In genomic region chr14:32593290-32593942, GRCh38 we compare ENCODE assay signal across 17 cellular contexts.
DNase-seq lines count a peak whose midpoint lies in the region; ATAC-seq and TF ChIP-seq lines count a peak whose summit lies in the region.
"Had no signal": no experiment of that assay in that cellular context is flagged by ENCODE, and none has a peak within 500 bp of the region (broad histone marks: within the 10 kb centered on the region; RNA-seq: fewer than 3 reads in every experiment).

No MANE protein-coding gene starts in this region.

- peak overlapping the region; percentile 97 to 100 for H2BK12ac ChIP-seq in mesenchymal stem cell (ENCODE audit: low read length in 2 of 2)

- H3K27ac ChIP-seq in mesenchymal stem cell (ENCODE audit: low read length, poor library complexity, severe bottlenecking) = no peak overlapping the region
- peak overlapping the region in 1 of 4 donors; percentile 12 for H3K27ac ChIP-seq in transverse colon
- H3K27ac ChIP-seq: ovary had no signal

- in situ Hi-C loops in transverse colon (cut with MboI; ENCODE audit: low pct_ligation_motif_present in 1 of 4, low pct_unique_long_range_greater_than_20kb in 1 of 4, low sequenced_read_pairs in 3 of 4) = loop anchor here in 2 of 4 donors (25.0 kb wide), 2 partner anchors 844 to 1194 kb away; no protein-coding TSS in a partner anchor

- H4K91ac ChIP-seq in mesenchymal stem cell (ENCODE audit: low read length) = no peak overlapping the region

- H2BK120ac ChIP-seq in mesenchymal stem cell (ENCODE audit: low read depth, low read length) = peak overlapping the region; percentile 54

- TF ChIP-seq CTCF in cardiac fibroblast (IDR thresholded peaks at IDR 0.05; ENCODE audit: low read depth, low read length) (no peak), transverse colon (IDR thresholded peaks at IDR 0.05) (no peak)

- H2AFZ ChIP-seq in mesenchymal stem cell (ENCODE audit: low read depth, low read length) = no peak overlapping the region

- intact Hi-C loops in transverse colon (cut with DNase I; ENCODE audit: low total_unique reads) = loop anchor here (5.0 kb wide), 1 partner anchor 1644 kb away; no protein-coding TSS in a partner anchor

- H3K9me3 ChIP-seq in mesenchymal stem cell (ENCODE audit: control insufficient read depth, low read length) (no peaks in the 10 kb centered on the region), transverse colon (no peaks in the 10 kb centered on the region)
- H3K9me3 ChIP-seq: ovary had no signal

- H3K14ac ChIP-seq in mesenchymal stem cell (ENCODE audit: low read length in 2 of 2) = no peak overlapping the region

- peak overlapping the region; percentile 60 for H3K9ac ChIP-seq in mesenchymal stem cell (ENCODE audit: low read length)

- H3K4me3 ChIP-seq in cardiac fibroblast (replicated peaks in 1 of 2; ENCODE audit: low read depth in 2 of 2, low read length in 2 of 2) = no peak overlapping the region
- no peak overlapping the region for H3K4me3 ChIP-seq in mesenchymal stem cell (ENCODE audit: insufficient read depth in 1 of 2, low read depth in 1 of 2, low read length in 2 of 2)
- no peak overlapping the region for H3K4me3 ChIP-seq in transverse colon
- H3K4me3 ChIP-seq: ovary had no signal

- H3K4me1 ChIP-seq in mesenchymal stem cell (ENCODE audit: control insufficient read depth, insufficient read depth, low read depth, low read length) (peaks cover 6% of the 10 kb centered on the region), transverse colon (peaks cover 0 to 12% (median 0%) of the 10 kb centered on the region in 4 donors)

- H4K8ac ChIP-seq in mesenchymal stem cell (ENCODE audit: low read length) = no peak overlapping the region

- WGBS in mesenchymal stem cell = 0% methylated on average over 1 of the region's 1 CpG
- 39 to 43% methylated on average over 1 of the region's 1 CpG for WGBS in transverse colon (ENCODE audit: low coverage in 1 of 2), 2 donors

- ATAC-seq in HG03439 (IDR thresholded peaks at IDR 0.05; ENCODE audit: unreplicated experiment) = no peak
- ATAC-seq: Panc1; stimulated activated effector memory CD8-positive, alpha-beta T cell treated with anti-CD3 and anti-CD28 coated beads, Interleukin-12 subunit alpha, Interleukin-12 subunit beta, amount 100 ng/mL, for 72 hours had no signal

- H3K4ac ChIP-seq in mesenchymal stem cell (ENCODE audit: low read depth in 1 of 2, low read length in 2 of 2) = peak overlapping the region in 1 of 2 experiments; percentile 22

- no peak for TF ChIP-seq EP300 in transverse colon (IDR thresholded peaks at IDR 0.05; ENCODE audit: low read depth)

- H2BK5ac ChIP-seq in mesenchymal stem cell (ENCODE audit: low read depth, low read length, poor library complexity, severe bottlenecking) = no peak overlapping the region

- no peak overlapping the region for H2AK5ac ChIP-seq in mesenchymal stem cell (ENCODE audit: low read length, severe bottlenecking)

- H3K4me2 ChIP-seq in mesenchymal stem cell (ENCODE audit: low read length, poor library complexity, severe bottlenecking) = no peak overlapping the region

- no peak overlapping the region for H3K23ac ChIP-seq in mesenchymal stem cell (ENCODE audit: low read length in 2 of 2)

- no peak for TF ChIP-seq POLR2A in transverse colon (IDR thresholded peaks at IDR 0.05)

- peak; percentile 53 for DNase-seq in AG08396 (ENCODE audit: low spot score)
- peak; percentile 74 for DNase-seq in HS-5 (ENCODE audit: low read depth)
- peak; percentile 59 to 79 for DNase-seq in cardiac fibroblast (ENCODE audit: low read depth in 2 of 2)
- peak; percentile 93 for DNase-seq in mesenchymal stem cell
- no peak for DNase-seq in NCI-H1694 (lab: John Stamatoyannopoulos, UW)
- no peak for DNase-seq in stimulated activated CD8-positive, alpha-beta memory T cell treated with anti-CD3 and anti-CD28 coated beads, Interleukin-4, amount 100 ng/mL, for 48 hours
- DNase-seq in transverse colon = no peak
- DNase-seq: activated CD4-positive, alpha-beta memory T cell treated with anti-CD3 and anti-CD28 coated beads, Interleukin-2, amount 10 ng/mL, durations not matched to agents 7 days and 5 days; activated gamma-delta T cell; C1 segment of cervical spinal cord; MM.1S; NCI-H345; ovary; stimulated activated CD4-positive, alpha-beta T cell treated with anti-CD3 and anti-CD28 coated beads, Interleukin-2, amount 100 ng/mL, for 24 hours had no signal

- H3K79me1 ChIP-seq in mesenchymal stem cell (replicated peaks; ENCODE audit: low read length, poor library complexity, severe bottlenecking) = no peaks in the 10 kb centered on the region

- H2BK15ac ChIP-seq in mesenchymal stem cell (ENCODE audit: low read depth, poor library complexity, severe bottlenecking) = no peak overlapping the region

- H3K18ac ChIP-seq in mesenchymal stem cell (ENCODE audit: low read depth in 1 of 2, low read length in 2 of 2) = peak overlapping the region; percentile 82 to 99

- H3K36me3 ChIP-seq in mesenchymal stem cell (ENCODE audit: control insufficient read depth in 1 of 2, insufficient read depth in 2 of 2, low read depth in 1 of 2, low read length in 2 of 2) = no peaks in the 10 kb centered on the region
- H3K36me3 ChIP-seq in transverse colon = no peaks in the 10 kb centered on the region
- H3K36me3 ChIP-seq: ovary had no signal

- no peaks in the 10 kb centered on the region for H3K27me3 ChIP-seq in mesenchymal stem cell (ENCODE audit: control insufficient read depth in 1 of 2, insufficient read depth in 1 of 2, low read length in 2 of 2)
- H3K27me3 ChIP-seq in transverse colon = no peaks in the 10 kb centered on the region
- H3K27me3 ChIP-seq: ovary had no signal

Comparison
In these comparisons a context has a peak if more than half of its experiments do, and no peak if none do; other contexts are left out.
1. DNase-seq: peak in AG08396 (single experiment), HS-5 (single experiment), cardiac fibroblast (2 of 2) and mesenchymal stem cell (single experiment); none in NCI-H1694 (single experiment), stimulated activated CD8-positive, alpha-beta memory T cell treated with anti-CD3 and anti-CD28 coated beads, Interleukin-4, amount 100 ng/mL, for 48 hours (single experiment) and transverse colon (single experiment).